27 cellular contexts compared by ENCODE assay signal in the genomic region with DNA sequence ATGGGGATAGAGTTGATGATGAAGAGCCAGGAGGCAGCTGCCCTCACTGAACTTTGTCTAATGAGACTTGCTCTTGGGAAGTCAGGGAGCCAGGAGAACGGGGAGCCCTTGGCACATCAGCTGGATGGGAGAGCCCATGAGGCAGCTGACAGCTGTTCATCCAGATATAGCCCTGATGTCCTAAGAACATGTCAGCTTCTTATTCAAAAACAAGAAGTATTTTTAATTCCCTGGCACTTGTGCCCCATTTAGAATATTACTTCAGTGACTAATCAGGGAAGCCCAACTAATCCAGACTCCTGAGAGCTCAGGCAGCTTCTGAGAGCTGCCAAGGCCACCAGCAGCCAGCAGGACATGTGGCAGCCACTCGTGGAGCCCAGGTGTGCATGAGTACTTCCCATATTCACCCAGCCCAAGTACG.
"Had no signal": no experiment of that assay in that cellular context is flagged by ENCODE, and none has a peak within 500 bp of the region (broad histone marks: within the 10 kb centered on the region; RNA-seq: fewer than 3 reads in every experiment).

No MANE protein-coding gene starts in this region.

- H3K27me3 ChIP-seq: hepatocyte, right lobe of liver, upper lobe of left lung, vagina had no signal

- ATAC-seq: naive thymus-derived CD8-positive, alpha-beta T cell; right lobe of liver; stimulated activated memory B cell treated with anti-CD40 and anti-IgM and Interleukin-4, amounts not matched to agents 10 μg/mL and 1 μg/mL and 100 μg/mL, for 72 hours; stimulated activated naive CD8-positive, alpha-beta T cell treated with anti-CD3 and anti-CD28 coated beads, Interleukin-15, amount 100 ng/mL, for 72 hours; WTC11 had no signal

- H3K27ac ChIP-seq: epithelial cell of prostate, esophagus squamous epithelium, hepatocyte, right lobe of liver, upper lobe of left lung, vagina had no signal

- H2AFZ ChIP-seq: hepatocyte had no signal

- H3K9me3 ChIP-seq: esophagus squamous epithelium, right lobe of liver, upper lobe of left lung, vagina had no signal

- H3K79me2 ChIP-seq: hepatocyte had no signal

- H3K4me3 ChIP-seq: esophagus squamous epithelium, hepatocyte, right lobe of liver, upper lobe of left lung, vagina had no signal

- H3K36me3 ChIP-seq: esophagus squamous epithelium, right lobe of liver, upper lobe of left lung, vagina had no signal

- H3K4me1 ChIP-seq: esophagus squamous epithelium, right lobe of liver, upper lobe of left lung, vagina had no signal

- DNase-seq: activated CD4-positive, alpha-beta memory T cell treated with anti-CD3 and anti-CD28 coated beads, Interleukin-2, amount 10 ng/mL, durations not matched to agents 7 days and 5 days; activated CD4-positive, alpha-beta T cell treated with anti-CD3 and anti-CD28 coated beads for 1 hour; activated CD4-positive, alpha-beta T cell treated with anti-CD3 and anti-CD28 coated beads, Interleukin-2, amount 10 ng/mL, durations not matched to agents 7 days and 5 days; activated CD8-positive, alpha-beta memory T cell treated with anti-CD3 and anti-CD28 coated beads, Interleukin-2, amount 50 U/mL, for 48 hours; activated gamma-delta T cell; activated naive CD4-positive, alpha-beta T cell treated with anti-CD3 and anti-CD28 coated beads, Interleukin-2, amount 50 U/mL, for 16 hours; activated T-cell treated with anti-CD3 and anti-CD28 coated beads, Interleukin-2, amount 50 U/mL, for 24 hours; amniotic stem cell; effector CD8-positive, alpha-beta T cell; esophagus squamous epithelium; foreskin melanocyte; naive thymus-derived CD8-positive, alpha-beta T cell; nucleus accumbens; right lobe of liver; small intestine; stimulated activated CD4-positive, alpha-beta T cell treated with anti-CD3 and anti-CD28 coated beads, Interleukin-1b, Interleukin-23, amount 100 ng/mL, for 48 hours; stimulated activated CD4-positive, alpha-beta T cell treated with anti-CD3 and anti-CD28 coated beads, Interleukin-4, amount 100 ng/mL, for 4 hours; stimulated activated CD8-positive, alpha-beta memory T cell treated with anti-CD3 and anti-CD28 coated beads, Interleukin-4, amount 100 ng/mL, for 48 hours; stimulated activated naive CD8-positive, alpha-beta T cell treated with anti-CD3 and anti-CD28 coated beads, Interleukin-15, amount 100 ng/mL, for 72 hours; substantia nigra; T-helper 2 cell; upper lobe of left lung had no signal

- H3K4me2 ChIP-seq: hepatocyte had no signal
